ENCODE assay signal across 8 cellular contexts in genomic region chr7:92766461-92767003, GRCh38.
DNase-seq lines count a peak whose midpoint lies in the region; ATAC-seq and TF ChIP-seq lines count a peak whose summit lies in the region.

No MANE protein-coding gene starts in this region.

- no peaks in the 10 kb centered on the region for H3K27me3 ChIP-seq in adipocyte (replicated peaks; ENCODE audit: control insufficient read depth, insufficient read depth, low read length)
- H3K27me3 ChIP-seq in iPS-20b (ENCODE audit: insufficient read depth, low read length) = no peaks in the 10 kb centered on the region
- no peaks in the 10 kb centered on the region for H3K27me3 ChIP-seq in aorta (ENCODE audit: control insufficient read depth in 1 of 2, insufficient read depth in 2 of 2, low read length in 1 of 2)

- H3K36me3 Mint-ChIP-seq in natural killer cell treated with Interleukin-12 subunit alpha and Interleukin-12 subunit beta and Interleukin-15 and Interleukin-18, amount 100 ng/mL, for 72 hours = peaks cover 38% of the 10 kb centered on the region
- peaks cover 9% of the 10 kb centered on the region for H3K36me3 Mint-ChIP-seq in natural killer cell

- peak overlapping the region; percentile 22 for H3K4me3 Mint-ChIP-seq in natural killer cell treated with Interleukin-12 subunit alpha and Interleukin-12 subunit beta and Interleukin-15 and Interleukin-18, amount 100 ng/mL, for 72 hours
- H3K4me3 Mint-ChIP-seq in natural killer cell = no peak overlapping the region

- H3K9me3 ChIP-seq in adipocyte (ENCODE audit: control insufficient read depth, low read length) (no peaks in the 10 kb centered on the region), iPS-20b (ENCODE audit: insufficient read depth, low read depth, low read length) (no peaks in the 10 kb centered on the region), aorta (ENCODE audit: control insufficient read depth, low read length) (no peaks in the 10 kb centered on the region)

- H3K36me3 ChIP-seq in adipocyte (ENCODE audit: control insufficient read depth, insufficient read depth, low read length, severe bottlenecking) (no peaks in the 10 kb centered on the region), iPS-20b (ENCODE audit: insufficient read depth, low read depth, low read length) (no peaks in the 10 kb centered on the region), aorta (ENCODE audit: control insufficient read depth in 1 of 2, insufficient read depth in 2 of 2, low read length in 1 of 2) (no peaks in the 10 kb centered on the region)

- intact Hi-C loops in natural killer cell (cut with micrococcal nuclease) = no loop called here
- intact Hi-C loops in aorta (cut with DNase I) = loop anchor here in 1 of 2 donors (10.0 kb wide), 1 partner anchor 68 kb away; the partner anchor contains the start of gene CDK6

- TF ChIP-seq CTCF in natural killer cell (IDR thresholded peaks at IDR 0.05) = no peak

- no peak for DNase-seq in natural killer cell treated with Interleukin-12 subunit alpha and Interleukin-12 subunit beta and Interleukin-15 and Interleukin-18, amount 100 ng/mL, for 72 hours (ENCODE audit: low spot score)
- DNase-seq in natural killer cell (no peak), adipocyte (ENCODE audit: low read depth) (no peak), aorta (no peak), epidermal melanocyte (ENCODE audit: insufficient read length, low spot score) (no peak), KBM-7 (no peak), putamen (ENCODE audit: low spot score) (no peak)

- 1 to 4% methylated on average over 3 of the region's 3 CpGs for WGBS in aorta, 2 donors

- peak overlapping the region; percentile 39 for H3K9ac ChIP-seq in adipocyte (ENCODE audit: low read length)
- peak overlapping the region; percentile 17; the same call in 1 of the 2 replicates for H3K9ac ChIP-seq in iPS-20b (ENCODE audit: low read depth, low read length)

- H3K4me3 ChIP-seq in adipocyte (ENCODE audit: low read length) (peak overlapping the region; percentile 5), iPS-20b (ENCODE audit: low read length) (no peak overlapping the region), aorta (ENCODE audit: low read length in 2 of 2) (no peak overlapping the region)

- peak overlapping the region; percentile 85 to 93 for H3K27ac Mint-ChIP-seq in natural killer cell treated with Interleukin-12 subunit alpha and Interleukin-12 subunit beta and Interleukin-15 and Interleukin-18, amount 100 ng/mL, for 72 hours
- H3K27ac Mint-ChIP-seq in natural killer cell = peak overlapping the region in 1 of 2 donors; percentile 4

- in situ Hi-C loops in KBM-7 (cut with MboI; ENCODE audit: low pct_unique_long_range_greater_than_20kb, low sequenced_read_pairs) = no loop called here

- ATAC-seq in natural killer cell treated with Interleukin-12 subunit alpha and Interleukin-12 subunit beta and Interleukin-15 and Interleukin-18, amount 100 ng/mL, for 72 hours = no peak
- no peak for ATAC-seq in natural killer cell
- peak; percentile 59 for ATAC-seq in aorta (ENCODE audit: low FRiP score)

- H3K27me3 Mint-ChIP-seq in natural killer cell treated with Interleukin-12 subunit alpha and Interleukin-12 subunit beta and Interleukin-15 and Interleukin-18, amount 100 ng/mL, for 72 hours = no peaks in the 10 kb centered on the region
- H3K27me3 Mint-ChIP-seq in natural killer cell (ENCODE audit: low read depth in 2 of 2) = no peaks in the 10 kb centered on the region

- peaks cover 56% of the 10 kb centered on the region for H3K4me1 ChIP-seq in adipocyte (ENCODE audit: control insufficient read depth, insufficient read depth, low read length)
- peaks cover 72% of the 10 kb centered on the region for H3K4me1 ChIP-seq in iPS-20b (ENCODE audit: insufficient read depth, low read length)
- peaks cover 4 to 10% of the 10 kb centered on the region in 2 donors for H3K4me1 ChIP-seq in aorta (ENCODE audit: control insufficient read depth in 1 of 2, insufficient read depth in 2 of 2, low read length in 2 of 2)

- no peaks in the 10 kb centered on the region for H3K9me3 Mint-ChIP-seq in natural killer cell treated with Interleukin-12 subunit alpha and Interleukin-12 subunit beta and Interleukin-15 and Interleukin-18, amount 100 ng/mL, for 72 hours
- H3K9me3 Mint-ChIP-seq in natural killer cell = no peaks in the 10 kb centered on the region

- H3K4me1 Mint-ChIP-seq in natural killer cell treated with Interleukin-12 subunit alpha and Interleukin-12 subunit beta and Interleukin-15 and Interleukin-18, amount 100 ng/mL, for 72 hours (ENCODE audit: low read depth in 2 of 2) = peaks cover 58 to 61% of the 10 kb centered on the region in 2 donors
- peaks cover 42 to 43% of the 10 kb centered on the region in 2 donors for H3K4me1 Mint-ChIP-seq in natural killer cell

- H3K27ac ChIP-seq in iPS-20b (ENCODE audit: low read length) = peak overlapping the region; percentile 58
- H3K27ac ChIP-seq in aorta (ENCODE audit: low read depth in 1 of 2, low read length in 2 of 2) = peak overlapping the region in 1 of 2 donors; percentile 23
